Comparison of ENCODE assay signal across 1 cellular context in genomic region chr13:94303644-94304174, GRCh38.
TF ChIP-seq lines count a peak whose summit lies in the region.

No MANE protein-coding gene starts in this region.

TF ChIP-seq in HepG2, 621 proteins besides CTCF, POLR2A, EP300 and RAD21 (continued from another document and continues in another):
- TF ChIP-seq NR1H2 (CRISPR knock-in tag; IDR thresholded peaks at IDR 0.05; ENCODE audit: borderline replicate concordance, low read depth) = no peak
- no peak for TF ChIP-seq NCOA5 (CRISPR knock-in tag; IDR thresholded peaks at IDR 0.05)
- TF ChIP-seq ZFP91 (CRISPR knock-in tag; IDR thresholded peaks at IDR 0.05; ENCODE audit: borderline replicate concordance) = no peak
- no peak for TF ChIP-seq ZNF782 (CRISPR knock-in tag; IDR thresholded peaks at IDR 0.05; ENCODE audit: borderline replicate concordance)
- no peak for TF ChIP-seq IKZF5 (CRISPR knock-in tag; IDR thresholded peaks at IDR 0.05)
- no peak for TF ChIP-seq ZNF142 (CRISPR knock-in tag; IDR thresholded peaks at IDR 0.05)
- TF ChIP-seq ELF1 (CRISPR knock-in tag; IDR thresholded peaks at IDR 0.05) = no peak
- TF ChIP-seq NFRKB (IDR thresholded peaks at IDR 0.05) = no peak
- TF ChIP-seq TEAD2 (CRISPR knock-in tag; IDR thresholded peaks at IDR 0.05) = no peak
- TF ChIP-seq TCF12 (IDR thresholded peaks at IDR 0.05) = no peak
- TF ChIP-seq TCF12 (CRISPR knock-in tag; IDR thresholded peaks at IDR 0.05) = no peak
- peak; percentile 5; the same call in 1 of the 2 replicates for TF ChIP-seq HNF1B (CRISPR knock-in tag; IDR thresholded peaks at IDR 0.05)
- no peak for TF ChIP-seq ZNF576 (CRISPR knock-in tag; IDR thresholded peaks at IDR 0.05)
- TF ChIP-seq MAZ (IDR thresholded peaks at IDR 0.05; ENCODE audit: borderline replicate concordance, low read depth, low read length) = no peak
- no peak for TF ChIP-seq MAZ (CRISPR knock-in tag; IDR thresholded peaks at IDR 0.05; ENCODE audit: low read depth)
- TF ChIP-seq DBP (CRISPR knock-in tag; IDR thresholded peaks at IDR 0.05; ENCODE audit: not compliant biosample characterization) = no peak
- TF ChIP-seq JARID2 (CRISPR knock-in tag; IDR thresholded peaks at IDR 0.05; ENCODE audit: insufficient replicate concordance) = no peak
- TF ChIP-seq ZFY (CRISPR knock-in tag; IDR thresholded peaks at IDR 0.05) = no peak; the same call in 1 of the 2 replicates
- TF ChIP-seq ZNF687 (CRISPR knock-in tag; IDR thresholded peaks at IDR 0.05) = no peak
- no peak for TF ChIP-seq E2F2 (CRISPR knock-in tag; IDR thresholded peaks at IDR 0.05; ENCODE audit: borderline replicate concordance)
- no peak for TF ChIP-seq SOX5 (CRISPR knock-in tag; IDR thresholded peaks at IDR 0.05; ENCODE audit: borderline replicate concordance)
- no peak for TF ChIP-seq GABPB1 (CRISPR knock-in tag; IDR thresholded peaks at IDR 0.05)
- TF ChIP-seq ASH2L (IDR thresholded peaks at IDR 0.05; ENCODE audit: insufficient read length, low read depth, low read length) = peak; percentile 30
- peak; percentile 55; the same call in 1 of the 2 replicates for TF ChIP-seq FOXJ3 (CRISPR knock-in tag; IDR thresholded peaks at IDR 0.05; ENCODE audit: borderline replicate concordance)
- no peak for TF ChIP-seq MEIS1 (CRISPR knock-in tag; IDR thresholded peaks at IDR 0.05; ENCODE audit: borderline replicate concordance)
- TF ChIP-seq ZNF614 (CRISPR knock-in tag; IDR thresholded peaks at IDR 0.05; ENCODE audit: borderline replicate concordance) = no peak
- no peak for TF ChIP-seq NONO (IDR thresholded peaks at IDR 0.05)
- TF ChIP-seq NONO (CRISPR knock-in tag; conservative IDR thresholded peaks at IDR 0.05) = no peak
- no peak for TF ChIP-seq ZBTB38 (CRISPR knock-in tag; IDR thresholded peaks at IDR 0.05)
- TF ChIP-seq ZNF121 (CRISPR knock-in tag; IDR thresholded peaks at IDR 0.05) = no peak
- TF ChIP-seq SMAD1 (CRISPR knock-in tag; IDR thresholded peaks at IDR 0.05; ENCODE audit: borderline replicate concordance, low read depth) = no peak
- TF ChIP-seq PPARG (CRISPR knock-in tag; conservative IDR thresholded peaks at IDR 0.05) = peak; percentile 46; the same call in 1 of the 2 replicates
- no peak for TF ChIP-seq KDM5A (IDR thresholded peaks at IDR 0.05; ENCODE audit: borderline replicate concordance, low read length)
- TF ChIP-seq ZNF609 (CRISPR knock-in tag; IDR thresholded peaks at IDR 0.05; ENCODE audit: borderline replicate concordance) = no peak
- TF ChIP-seq RFXANK (CRISPR knock-in tag; IDR thresholded peaks at IDR 0.05) = no peak
